30 cellular contexts compared by ENCODE assay signal in the genomic region with DNA sequence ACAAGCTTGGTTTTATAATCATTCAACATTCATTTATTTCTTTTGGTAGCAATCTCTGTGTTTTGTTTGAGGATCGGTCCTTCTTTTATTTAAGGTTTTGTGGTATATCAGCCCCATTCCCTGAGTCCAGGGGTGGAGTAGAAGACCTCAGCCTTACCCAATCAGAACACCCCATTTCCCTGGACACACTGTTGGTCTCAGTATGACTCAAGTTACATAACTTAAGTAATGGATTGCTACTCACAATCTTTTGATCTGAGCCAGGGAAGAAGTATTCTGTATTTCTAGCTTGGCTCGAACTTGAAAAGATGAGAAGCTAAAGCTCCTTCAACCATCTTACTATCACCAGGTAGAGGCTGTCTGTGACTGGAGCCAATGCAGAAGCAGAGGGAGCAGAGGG.
A peak's percentile ranks its signal among the peaks of the same experiment; 100 is the strongest.
DNase-seq lines count a peak whose midpoint lies in the region; ATAC-seq and TF ChIP-seq lines count a peak whose summit lies in the region.
"Had no signal": no experiment of that assay in that cellular context is flagged by ENCODE, and none has a peak within 500 bp of the region (broad histone marks: within the 10 kb centered on the region; RNA-seq: fewer than 3 reads in every experiment).

No MANE protein-coding gene starts in this region.

- H3K23ac ChIP-seq in neuronal stem cell (ENCODE audit: low read depth, low read length, poor library complexity), result no peak overlapping the region

- no peak overlapping the region for H2BK120ac ChIP-seq in neuronal stem cell (ENCODE audit: low read depth, low read length)

- H3K36me3 ChIP-seq in neuronal stem cell (replicated peaks in 1 of 2; ENCODE audit: control insufficient read depth in 2 of 2, insufficient read depth in 2 of 2, low read length in 2 of 2) (no peaks in the 10 kb centered on the region), WERI-Rb-1 (no peaks in the 10 kb centered on the region)
- H3K36me3 ChIP-seq: left lung, neural progenitor cell had no signal

- H3K27ac ChIP-seq in neuronal stem cell (replicated peaks; ENCODE audit: low read length) (no peak overlapping the region), WERI-Rb-1 (no peak overlapping the region)
- H3K27ac ChIP-seq: left lung, neural progenitor cell, parathyroid adenoma, testis had no signal

- H3K4me3 ChIP-seq in AG10803 (ENCODE audit: low read length) (no peak overlapping the region), fibroblast of the aortic adventitia (ENCODE audit: low read depth, low read length) (no peak overlapping the region), neuronal stem cell (ENCODE audit: low read length in 2 of 2) (no peak overlapping the region), WERI-Rb-1 (ENCODE audit: low read depth, low read length) (no peak overlapping the region)
- H3K4me3 ChIP-seq: left lung, neural progenitor cell, testis had no signal

- no peak overlapping the region for H2BK12ac ChIP-seq in neuronal stem cell (ENCODE audit: low read length)

- H2AFZ ChIP-seq in neuronal stem cell (ENCODE audit: low read length), result no peak overlapping the region
- H2AFZ ChIP-seq: neural progenitor cell, parathyroid adenoma had no signal

- no peak overlapping the region for H3K4ac ChIP-seq in neuronal stem cell (ENCODE audit: low read length)

- no peak overlapping the region for H2BK15ac ChIP-seq in neuronal stem cell (ENCODE audit: low read length)

- no peaks in the 10 kb centered on the region for H3K36me3 Mint-ChIP-seq in activated naive CD4-positive, alpha-beta T cell treated with anti-CD3 and anti-CD28 coated beads, Interleukin-2, amount 50 U/mL, for 72 hours
- H3K36me3 Mint-ChIP-seq: activated CD4-positive, alpha-beta memory T cell treated with anti-CD3 and anti-CD28 coated beads for 36 hours; brain; CD4-positive, CD25-positive, alpha-beta regulatory T cell; IgD-negative memory B cell; immature natural killer cell; neural progenitor cell had no signal

- WGBS in neuronal stem cell (ENCODE audit: extremely low coverage in 2 of 2, insufficient read length in 2 of 2, insufficient replicate concordance in 1 of 2), 2 donors, result no CpG with 5 or more reads among the region's 2 CpGs

- no peak overlapping the region for H2BK5ac ChIP-seq in neuronal stem cell (ENCODE audit: low read length)

- no peak overlapping the region for H2AK5ac ChIP-seq in neuronal stem cell (ENCODE audit: low read depth, low read length)

- TF ChIP-seq CTCF in AG10803 (conservative IDR thresholded peaks at IDR 0.05; ENCODE audit: low read length) (no peak), fibroblast of the aortic adventitia (IDR thresholded peaks at IDR 0.05; ENCODE audit: insufficient read depth, low read length) (no peak), WERI-Rb-1 (IDR thresholded peaks at IDR 0.05; ENCODE audit: low read depth, low read length) (no peak)

- H3K9ac ChIP-seq in neuronal stem cell (ENCODE audit: low read depth, low read length, poor library complexity), result no peak overlapping the region
- H3K9ac ChIP-seq: neural progenitor cell, parathyroid adenoma, SK-N-SH had no signal

- H3K79me1 ChIP-seq in neuronal stem cell (ENCODE audit: low read depth, low read length), result no peaks in the 10 kb centered on the region

- H3K9me3 ChIP-seq in neuronal stem cell (replicated peaks in 1 of 2; ENCODE audit: control insufficient read depth in 2 of 2, insufficient read depth in 1 of 2, low read depth in 1 of 2, low read length in 2 of 2) (no peaks in the 10 kb centered on the region), WERI-Rb-1 (ENCODE audit: severe bottlenecking) (no peaks in the 10 kb centered on the region)
- H3K9me3 ChIP-seq: left lung, SK-N-SH, testis had no signal

- peak; percentile 65 for DNase-seq in AG10803 (ENCODE audit: low read depth)
- DNase-seq in RPMI7951 (ENCODE audit: low read depth), result peak; percentile 50
- peak; percentile 55 for DNase-seq in fibroblast of the aortic adventitia (ENCODE audit: low read depth)
- no peak for DNase-seq in neuronal stem cell (ENCODE audit: low spot score)
- no peak for DNase-seq in WERI-Rb-1
- DNase-seq in activated naive CD4-positive, alpha-beta T cell treated with anti-CD3 and anti-CD28 coated beads, Interleukin-2, amount 50 U/mL, for 72 hours (ENCODE audit: low spot score in 2 of 2), result no peak
- DNase-seq: activated CD4-positive, alpha-beta memory T cell treated with anti-CD3 and anti-CD28 coated beads for 36 hours; activated CD4-positive, CD25-positive, alpha-beta regulatory T cell treated with anti-CD3 and anti-CD28 coated beads, Interleukin-2, amount 50 U/mL, for 72 hours; activated naive CD4-positive, alpha-beta T cell treated with anti-CD3 and anti-CD28 coated beads for 36 hours; AML-193; CD4-positive, CD25-positive, alpha-beta regulatory T cell; GOT3; hypothalamus; immature natural killer cell; left lung; mesenchymal stem cell; NCI-H187 treated with DMSO at 0.1 percent for 48 hours; NCI-H524 treated with DMSO at 0.1 percent for 48 hours; retina; SK-N-SH; small intestine; stimulated activated naive CD8-positive, alpha-beta T cell treated with anti-CD3 and anti-CD28 coated beads, Interleukin-15, Interleukin-2, amounts not matched to agents 100 U/mL and 50 U/mL, for 24 hours; testis had no signal

- peaks cover 0 to 2% of the 10 kb centered on the region in 2 donors for H3K4me1 ChIP-seq in neuronal stem cell (ENCODE audit: control insufficient read depth in 2 of 2, insufficient read depth in 1 of 2, low read depth in 1 of 2, low read length in 2 of 2)
- H3K4me1 ChIP-seq: left lung, parathyroid adenoma, testis had no signal

- H3K9me3 Mint-ChIP-seq in activated naive CD4-positive, alpha-beta T cell treated with anti-CD3 and anti-CD28 coated beads, Interleukin-2, amount 50 U/mL, for 72 hours, result peaks cover 0 to 5% of the 10 kb centered on the region in 2 donors
- H3K9me3 Mint-ChIP-seq: activated CD4-positive, alpha-beta memory T cell treated with anti-CD3 and anti-CD28 coated beads for 36 hours; activated naive CD4-positive, alpha-beta T cell treated with anti-CD3 and anti-CD28 coated beads for 36 hours; neural progenitor cell had no signal

- H4K91ac ChIP-seq in neuronal stem cell (ENCODE audit: low read depth, low read length, poor library complexity), result no peak overlapping the region

- no peaks in the 10 kb centered on the region for H3K27me3 ChIP-seq in neuronal stem cell (ENCODE audit: control insufficient read depth in 3 of 3, insufficient read depth in 3 of 3, low read depth in 1 of 3, low read length in 3 of 3)
- H3K27me3 ChIP-seq in WERI-Rb-1 (ENCODE audit: insufficient read depth, low read depth, severe bottlenecking), result no peaks in the 10 kb centered on the region
- H3K27me3 ChIP-seq: left lung, neural progenitor cell, testis had no signal

- H3K4me2 ChIP-seq in neuronal stem cell (ENCODE audit: insufficient read depth, low read length, poor library complexity, severe bottlenecking), result no peak overlapping the region
- H3K4me2 ChIP-seq: neural progenitor cell, SK-N-SH had no signal

- H3K14ac ChIP-seq in neuronal stem cell (ENCODE audit: low read length), result no peak overlapping the region

- H4K8ac ChIP-seq in neuronal stem cell (ENCODE audit: low read depth, low read length), result no peak overlapping the region

- no peak overlapping the region for H3K18ac ChIP-seq in neuronal stem cell (ENCODE audit: low read length)

- ATAC-seq in HG02884 (IDR thresholded peaks at IDR 0.05; ENCODE audit: unreplicated experiment) (peak; percentile 52), GM21515 (IDR thresholded peaks at IDR 0.05; ENCODE audit: unreplicated experiment) (no peak)
- ATAC-seq in activated naive CD4-positive, alpha-beta T cell treated with anti-CD3 and anti-CD28 coated beads, Interleukin-2, amount 50 U/mL, for 72 hours, result no peak
- ATAC-seq: left lung; Right ventricle myocardium inferior; stimulated activated naive CD8-positive, alpha-beta T cell treated with anti-CD3 and anti-CD28 coated beads, Interleukin-15, Interleukin-2, amounts not matched to agents 100 U/mL and 50 U/mL, for 24 hours had no signal

- no peak overlapping the region for H3K27ac Mint-ChIP-seq in activated naive CD4-positive, alpha-beta T cell treated with anti-CD3 and anti-CD28 coated beads, Interleukin-2, amount 50 U/mL, for 72 hours
- H3K27ac Mint-ChIP-seq: activated CD4-positive, alpha-beta memory T cell treated with anti-CD3 and anti-CD28 coated beads for 36 hours; activated naive CD4-positive, alpha-beta T cell treated with anti-CD3 and anti-CD28 coated beads for 36 hours; brain; CD4-positive, CD25-positive, alpha-beta regulatory T cell; IgD-negative memory B cell; immature natural killer cell; neural progenitor cell had no signal

Comparison
In these comparisons a context has a peak if more than half of its experiments do, and no peak if none do; other contexts are left out.
1. DNase-seq: peak in AG10803 (single experiment), RPMI7951 (single experiment) and fibroblast of the aortic adventitia (single experiment); none in neuronal stem cell (single experiment), WERI-Rb-1 (single experiment) and activated naive CD4-positive, alpha-beta T cell treated with anti-CD3 and anti-CD28 coated beads, Interleukin-2, amount 50 U/mL, for 72 hours (0 of 2).